8 cellular contexts compared by ENCODE assay signal in the genomic region with DNA sequence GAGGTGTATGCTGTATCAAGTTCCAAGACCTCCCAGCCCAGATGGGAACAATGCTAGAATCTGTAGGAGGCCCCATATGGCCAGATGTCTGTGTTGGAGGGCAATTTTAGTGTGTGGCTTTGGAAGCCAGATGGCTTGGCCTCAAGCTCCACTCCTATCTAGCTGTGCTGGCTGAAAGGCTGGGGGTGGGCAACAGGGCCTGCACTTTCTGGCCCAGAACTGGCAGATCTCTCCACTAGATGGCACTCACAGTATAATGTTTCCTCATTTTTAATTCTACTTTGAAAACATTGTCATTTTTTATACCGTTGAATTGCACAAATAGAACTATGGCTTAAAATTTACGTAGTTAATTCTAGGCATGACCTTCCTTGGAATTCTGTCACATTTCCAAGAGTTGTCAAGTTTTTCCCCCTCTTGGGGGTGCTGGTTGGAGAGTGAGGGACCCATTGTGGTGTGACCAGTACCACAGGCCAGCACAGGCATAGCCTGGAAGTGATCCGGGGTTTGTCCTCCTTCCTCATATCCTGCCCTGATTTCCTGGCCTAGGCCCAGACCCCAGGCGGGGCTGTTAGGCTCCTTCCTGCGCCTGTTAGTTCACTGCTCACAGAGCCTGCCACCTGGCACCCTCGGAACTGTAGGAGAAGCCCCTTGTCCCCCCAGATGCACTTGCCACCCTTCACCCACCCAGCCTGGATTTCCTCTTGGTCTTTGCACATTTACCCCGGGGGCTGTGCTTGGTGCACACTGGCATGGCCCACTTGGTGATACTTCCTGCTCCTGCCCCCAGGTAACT. TPM values are rescaled to one million over a fixed set of nuclear protein-coding genes. Genes with fewer than 3 reads are reported as not detected.
DNase-seq lines count a peak whose midpoint lies in the region; ATAC-seq and TF ChIP-seq lines count a peak whose summit lies in the region.

No MANE protein-coding gene starts in this region.

- TF ChIP-seq CTCF in Loucy (conservative IDR thresholded peaks at IDR 0.05; ENCODE audit: low read length) (peak; percentile 95), esophagus squamous epithelium (IDR thresholded peaks at IDR 0.05) (peak; percentile 47 to 71 (median 59))

- no peaks in the 10 kb centered on the region for H4K20me1 ChIP-seq in Loucy (ENCODE audit: insufficient read depth, low read length, poor library complexity, severe bottlenecking)

- no peaks in the 10 kb centered on the region for H3K9me3 ChIP-seq in Loucy (ENCODE audit: insufficient read depth, low read depth, low read length)
- H3K9me3 ChIP-seq in esophagus squamous epithelium, result no peaks in the 10 kb centered on the region

- H3K9me2 ChIP-seq in Loucy (replicated peaks; ENCODE audit: low read depth, low read length), result no peaks in the 10 kb centered on the region

- ATAC-seq in GM18520 (IDR thresholded peaks at IDR 0.05; ENCODE audit: unreplicated experiment) (no peak), HG03571 (IDR thresholded peaks at IDR 0.05; ENCODE audit: unreplicated experiment) (no peak)

- DNase-seq in activated T-cell treated with anti-CD3 and anti-CD28 coated beads, Interleukin-2, amount 50 U/mL, for 48 hours, result peak; percentile 35 to 40
- no peak for DNase-seq in activated T-cell treated with anti-CD3 and anti-CD28 coated beads for 4 hours
- DNase-seq in SKM-1 treated with dmso at 0.1 percent for 144 hours (lab: John Stamatoyannopoulos, UW; ENCODE audit: unreplicated experiment), result peak; percentile 40
- DNase-seq in esophagus squamous epithelium (lab: John Stamatoyannopoulos, UW), result no peak
- DNase-seq in myocyte (ENCODE audit: low read depth), result peak; percentile 62

- WGBS in esophagus squamous epithelium, 2 donors, result 25% methylated on average over 5 to 7 of the region's 7 CpGs

- H3K4me3 ChIP-seq in Loucy (ENCODE audit: low read length, poor library complexity, severe bottlenecking) (no peak overlapping the region), esophagus squamous epithelium (no peak overlapping the region)

- no peak for TF ChIP-seq POLR2A in esophagus squamous epithelium (IDR thresholded peaks at IDR 0.05)

- intact Hi-C loops in esophagus squamous epithelium (cut with DNase I), result loop anchor here (5.0 kb wide), 1 partner anchor 100 kb away; no protein-coding TSS in a partner anchor

- H3K79me2 ChIP-seq in Loucy (ENCODE audit: insufficient read depth, low read length), result no peaks in the 10 kb centered on the region

- no peak overlapping the region for H3K27ac ChIP-seq in esophagus squamous epithelium

- H3F3A ChIP-seq in Loucy (ENCODE audit: low read depth), result no peaks in the 10 kb centered on the region

- H3K4me1 ChIP-seq in Loucy (ENCODE audit: insufficient read depth, low read length, poor library complexity, severe bottlenecking) (no peaks in the 10 kb centered on the region), esophagus squamous epithelium (peaks cover 0 to 19% (median 0%) of the 10 kb centered on the region in 3 donors)

- H3K4me2 ChIP-seq in Loucy (ENCODE audit: low read depth, low read length, poor library complexity, severe bottlenecking), result no peak overlapping the region

- no peaks in the 10 kb centered on the region for H3K27me3 ChIP-seq in Loucy (ENCODE audit: insufficient read depth, low read length, poor library complexity, severe bottlenecking)
- H3K27me3 ChIP-seq in esophagus squamous epithelium, result no peaks in the 10 kb centered on the region

- H3K36me3 ChIP-seq in Loucy (ENCODE audit: insufficient read depth, low read length) (no peaks in the 10 kb centered on the region), esophagus squamous epithelium (no peaks in the 10 kb centered on the region)

- H3K9ac ChIP-seq in Loucy (ENCODE audit: low read depth, low read length, poor library complexity, severe bottlenecking), result no peak overlapping the region

- H2AFZ ChIP-seq in Loucy (ENCODE audit: low read length), result peak overlapping the region; percentile 52; the same call in 1 of the 2 replicates

RNA-seq across cellular contexts. Expression of gene ARHGAP22, which starts 52.9 kb away (rescaled TPM):
- total RNA-seq in esophagus squamous epithelium (1 to 10 TPM in 2 of 4 donors, under 1 TPM in 2; 0.59 to 2.1 (median 1.2) TPM), myocyte (42.8 and 46.6 TPM in 2 replicates)
- polyA plus RNA-seq in myocyte (2012), result 54.3 TPM

Comparison
In these comparisons a context has a peak if more than half of its experiments do, and no peak if none do; other contexts are left out.
1. DNase-seq: peak in activated T-cell treated with anti-CD3 and anti-CD28 coated beads, Interleukin-2, amount 50 U/mL, for 48 hours (2 of 2), SKM-1 treated with dmso at 0.1 percent for 144 hours (single experiment) and myocyte (single experiment); none in activated T-cell treated with anti-CD3 and anti-CD28 coated beads for 4 hours (single experiment) and esophagus squamous epithelium (single experiment).
2. RNA of gene ARHGAP22, which starts 52.9 kb away (total RNA-seq): 42.8 to 46.6 TPM in myocyte; 0.59 to 2.1 TPM in esophagus squamous epithelium; every median in the first group is over 10 times any median in the second.